1 cellular context compared by ENCODE assay signal in genomic region chr12:116368196-116369194, GRCh38.
TF ChIP-seq lines count a peak whose summit lies in the region.

No MANE protein-coding gene starts in this region.

TF ChIP-seq in WTC11, 78 proteins besides CTCF, POLR2A, EP300 and RAD21 (continued from another document):
- no peak for TF ChIP-seq ZNF219 (CRISPR knock-in tag; IDR thresholded peaks at IDR 0.05; ENCODE audit: borderline replicate concordance)
- TF ChIP-seq ZNF532 (CRISPR knock-in tag; IDR thresholded peaks at IDR 0.05; ENCODE audit: borderline replicate concordance): no peak
- no peak for TF ChIP-seq SP1 (CRISPR knock-in tag; conservative IDR thresholded peaks at IDR 0.05)
- TF ChIP-seq PREB (CRISPR knock-in tag; IDR thresholded peaks at IDR 0.05; ENCODE audit: borderline replicate concordance): no peak
- TF ChIP-seq MXD4 (CRISPR knock-in tag; IDR thresholded peaks at IDR 0.05; ENCODE audit: borderline replicate concordance): no peak
